18 cellular contexts compared by ENCODE assay signal in the genomic region with DNA sequence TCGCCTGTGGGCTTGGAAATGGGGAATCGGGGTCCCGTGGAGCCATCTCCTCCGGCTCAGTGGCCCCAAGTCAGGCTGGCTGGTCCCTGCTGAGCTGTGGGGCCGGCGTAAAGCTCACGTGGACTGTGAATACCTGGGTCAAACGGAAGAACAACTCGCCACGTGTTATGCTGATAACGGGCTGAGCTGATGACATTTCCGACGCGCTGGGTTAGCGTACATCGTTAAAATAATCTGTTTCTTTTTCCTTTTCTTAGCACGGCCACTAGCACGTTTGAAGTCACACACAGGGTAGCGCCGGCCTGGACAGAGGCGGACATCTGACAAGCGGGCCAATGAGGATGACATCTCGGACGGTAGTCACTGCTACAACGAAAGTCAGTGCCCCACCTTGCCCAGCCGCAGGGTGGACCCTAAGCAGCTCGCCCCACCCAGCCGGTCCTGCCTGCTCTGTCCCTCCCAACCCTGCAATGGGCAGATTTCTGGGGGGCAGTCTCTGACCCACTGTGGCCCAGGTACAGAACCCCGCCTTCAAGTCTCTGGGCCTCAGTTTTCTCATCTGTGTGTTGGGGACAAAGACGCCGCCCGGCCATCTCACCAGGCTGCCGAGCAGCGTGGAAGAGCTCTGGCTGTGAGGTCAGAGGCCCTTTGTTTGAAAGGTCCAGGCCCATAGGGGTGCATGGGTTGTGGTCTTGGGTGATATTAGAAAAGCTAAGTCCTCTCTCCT. TPM values are rescaled to one million over a fixed set of nuclear protein-coding genes. Genes with fewer than 3 reads are reported as not detected.
DNase-seq lines count a peak whose midpoint lies in the region; FAIRE-seq and TF ChIP-seq lines count a peak whose summit lies in the region.
"Had no signal": no experiment of that assay in that cellular context is flagged by ENCODE, and none has a peak within 500 bp of the region (broad histone marks: within the 10 kb centered on the region; RNA-seq: fewer than 3 reads in every experiment).

No MANE protein-coding gene starts in this region.

- BruUV-seq in Caco-2 (replicated peaks; lab: Mats Ljungman, UMichigan): no TSS peak

- no peaks in the 10 kb centered on the region for H3K9me3 ChIP-seq in Caco-2
- no peaks in the 10 kb centered on the region for H3K9me3 ChIP-seq in neural progenitor cell (ENCODE audit: low read depth)

- no peaks in the 10 kb centered on the region for H3F3A ChIP-seq in neural progenitor cell (ENCODE audit: low read depth)

- POLR2A ChIA-PET in Caco-2 (lab: Charles Lee): no interaction called here

- H3K36me3 ChIP-seq in Caco-2 (ENCODE audit: control insufficient read depth, insufficient read depth, low read length) (no peaks in the 10 kb centered on the region), neural progenitor cell (no peaks in the 10 kb centered on the region)

- H3K79me2 ChIP-seq in neural progenitor cell (ENCODE audit: low read depth): no peaks in the 10 kb centered on the region

- intact Hi-C loops in Caco-2 (cut with micrococcal nuclease; ENCODE audit: unreplicated experiment): no loop called here

- H3K4me3 Mint-ChIP-seq in Caco-2 (ENCODE audit: unreplicated experiment): no peak overlapping the region
- H3K4me3 Mint-ChIP-seq in neural progenitor cell: no peak overlapping the region
- H3K4me3 Mint-ChIP-seq in type B pancreatic cell: no peak overlapping the region
- no peak overlapping the region for H3K4me3 Mint-ChIP-seq in immature natural killer cell
- H3K4me3 Mint-ChIP-seq: CD4-positive, alpha-beta memory T cell; H9 had no signal

- H3K9ac ChIP-seq in neural progenitor cell: no peak overlapping the region

- DNase-seq in Caco-2: no peak
- no peak for DNase-seq in HTR-8/SVneo (ENCODE audit: insufficient read length, low spot score)
- DNase-seq in neural progenitor cell (ENCODE audit: low spot score): no peak
- no peak for DNase-seq in type B pancreatic cell (ENCODE audit: extremely low spot score, unreplicated experiment)
- DNase-seq in A172 (ENCODE audit: low spot score): no peak
- DNase-seq in AG08396 (ENCODE audit: low spot score): no peak
- no peak for DNase-seq in immature natural killer cell
- DNase-seq: ACHN; AML-193; Calu3; CD4-positive, alpha-beta memory T cell; DMS79 treated with DMSO at 0.1 percent for 48 hours; GF-D8; H9 had no signal

- H3K27me3 Mint-ChIP-seq in Caco-2 (ENCODE audit: insufficient read depth, unreplicated experiment): no peaks in the 10 kb centered on the region
- H3K27me3 Mint-ChIP-seq in neural progenitor cell (ENCODE audit: insufficient read depth, low read depth): peaks cover 26% of the 10 kb centered on the region
- peaks cover 3% of the 10 kb centered on the region for H3K27me3 Mint-ChIP-seq in type B pancreatic cell
- peaks cover 0 to 8% (median 3%) of the 10 kb centered on the region in 3 donors for H3K27me3 Mint-ChIP-seq in immature natural killer cell (ENCODE audit: low read depth in 3 of 3)

- H3K4me1 Mint-ChIP-seq in Caco-2 (ENCODE audit: low read depth, unreplicated experiment) (peaks cover 21% of the 10 kb centered on the region), neural progenitor cell (peaks cover 30% of the 10 kb centered on the region), type B pancreatic cell (ENCODE audit: unreplicated experiment) (no peaks in the 10 kb centered on the region), immature natural killer cell (no peaks in the 10 kb centered on the region)
- H3K4me1 Mint-ChIP-seq: CD4-positive, alpha-beta memory T cell had no signal

- H3K4me3 ChIP-seq in Caco-2 (ENCODE audit: low read depth, low read length) (no peak overlapping the region), neural progenitor cell (no peak overlapping the region)

- H3K27ac Mint-ChIP-seq in Caco-2 (ENCODE audit: unreplicated experiment) (peak overlapping the region; percentile 51), neural progenitor cell (peak overlapping the region; percentile 93), type B pancreatic cell (peak overlapping the region; percentile 25), immature natural killer cell (no peak overlapping the region)
- H3K27ac Mint-ChIP-seq: CD4-positive, alpha-beta memory T cell had no signal

- H4K20me1 ChIP-seq in neural progenitor cell (ENCODE audit: low read depth): no peaks in the 10 kb centered on the region

- H3K27me3 ChIP-seq in Caco-2 (replicated peaks; ENCODE audit: control insufficient read depth, insufficient read depth, low read length): no peaks in the 10 kb centered on the region
- no peaks in the 10 kb centered on the region for H3K27me3 ChIP-seq in neural progenitor cell

- no peak overlapping the region for H3K27ac ChIP-seq in neural progenitor cell
- H3K27ac ChIP-seq: C4-2B had no signal

- CTCF ChIA-PET in Caco-2 (lab: Charles Lee): interaction anchor here (0.6 to 1.1 kb wide), 3 partner anchors 24 to 169 kb away, joined by 3 read pairs; no protein-coding TSS in a partner anchor

- H3K4me1 ChIP-seq in Caco-2 (peaks cover 35% of the 10 kb centered on the region), neural progenitor cell (peaks cover 13% of the 10 kb centered on the region)

- TF ChIP-seq CTCF in Caco-2 (IDR thresholded peaks at IDR 0.05; ENCODE audit: insufficient read depth in 1 of 2, low read depth in 1 of 2, low read length in 1 of 2, severe bottlenecking in 1 of 2, unreplicated experiment in 1 of 2) (no peak), neural progenitor cell (IDR thresholded peaks at IDR 0.05) (no peak), type B pancreatic cell (conservative IDR thresholded peaks at IDR 0.05) (no peak)

- H3K9me3 Mint-ChIP-seq in Caco-2 (ENCODE audit: unreplicated experiment) (no peaks in the 10 kb centered on the region), neural progenitor cell (no peaks in the 10 kb centered on the region), type B pancreatic cell (no peaks in the 10 kb centered on the region), immature natural killer cell (no peaks in the 10 kb centered on the region)
- H3K9me3 Mint-ChIP-seq: CD4-positive, alpha-beta memory T cell; H9 had no signal

- no peaks in the 10 kb centered on the region for H3K36me3 Mint-ChIP-seq in Caco-2 (ENCODE audit: insufficient read depth, unreplicated experiment)
- H3K36me3 Mint-ChIP-seq in neural progenitor cell: no peaks in the 10 kb centered on the region
- no peaks in the 10 kb centered on the region for H3K36me3 Mint-ChIP-seq in type B pancreatic cell
- no peaks in the 10 kb centered on the region for H3K36me3 Mint-ChIP-seq in immature natural killer cell
- H3K36me3 Mint-ChIP-seq: CD4-positive, alpha-beta memory T cell had no signal

- peak; percentile 91 for FAIRE-seq in HTR-8/SVneo (lab: Jason Lieb, UNC)
- FAIRE-seq: A204.1, H1 had no signal

- H2AFZ ChIP-seq in neural progenitor cell (replicated peaks): no peak overlapping the region

- H3K4me2 ChIP-seq in neural progenitor cell: no peak overlapping the region

RNA-seq across cellular contexts. Expression of a gene that starts 20.0 kb away (rescaled TPM):
- total RNA-seq in Caco-2 (2022) (39.2 and 40.5 TPM in 2 replicates), neural progenitor cell (ENCODE audit: low replicate concordance) (0.03 TPM in 1 of 2 replicates, not detected in the other), type B pancreatic cell (ENCODE audit: low replicate concordance) (7.3 and 17.9 TPM in 2 replicates)
- not detected in 2 replicates for total RNA-seq in A172 (2014; rRNA removed; shearing (Covaris generic))
- polyA plus RNA-seq in immature natural killer cell: not detected
- total RNA-seq: CD4-positive, alpha-beta memory T cell had no signal
- polyA plus RNA-seq: BJ; CD4-positive, alpha-beta memory T cell had no signal

RNA-seq across cellular contexts. Expression of a gene that starts 28.5 kb away (rescaled TPM):
- total RNA-seq in Caco-2 (2022) (0.12 and 0.25 TPM in 2 replicates), neural progenitor cell (ENCODE audit: low replicate concordance) (0.12 TPM in 1 of 2 replicates, not detected in the other), type B pancreatic cell (ENCODE audit: low replicate concordance) (10.8 and 12.8 TPM in 2 replicates)
- 4.7 and 5.5 TPM in 2 replicates for total RNA-seq in A172 (2014; rRNA removed; shearing (Covaris generic))
- not detected for polyA plus RNA-seq in immature natural killer cell
- total RNA-seq: Calu3; CD4-positive, alpha-beta memory T cell had no signal
- polyA plus RNA-seq: BJ; CD4-positive, alpha-beta memory T cell had no signal

RNA-seq across cellular contexts. Expression of a gene that starts 40.2 kb away (rescaled TPM):
- 30.7 and 36.4 TPM in 2 replicates for total RNA-seq in Caco-2 (2022)
- total RNA-seq in neural progenitor cell (ENCODE audit: low replicate concordance): 8.1 and 13.8 TPM in 2 replicates
- total RNA-seq in type B pancreatic cell (ENCODE audit: low replicate concordance): 11.7 and 18.4 TPM in 2 replicates
- 10.4 and 12.9 TPM in 2 replicates for total RNA-seq in A172 (2014; rRNA removed; shearing (Covaris generic))
- 1 to 10 TPM; 1.3 to 2.6 (median 2.5) TPM for polyA plus RNA-seq in immature natural killer cell

Comparison
In these comparisons a context has a peak if more than half of its experiments do, and no peak if none do; other contexts are left out.
1. H3K27ac Mint-ChIP-seq: peak in Caco-2 (single experiment), neural progenitor cell (single experiment) and type B pancreatic cell (single experiment); none in immature natural killer cell (0 of 6).